14 cellular contexts compared by ENCODE assay signal in the genomic region with DNA sequence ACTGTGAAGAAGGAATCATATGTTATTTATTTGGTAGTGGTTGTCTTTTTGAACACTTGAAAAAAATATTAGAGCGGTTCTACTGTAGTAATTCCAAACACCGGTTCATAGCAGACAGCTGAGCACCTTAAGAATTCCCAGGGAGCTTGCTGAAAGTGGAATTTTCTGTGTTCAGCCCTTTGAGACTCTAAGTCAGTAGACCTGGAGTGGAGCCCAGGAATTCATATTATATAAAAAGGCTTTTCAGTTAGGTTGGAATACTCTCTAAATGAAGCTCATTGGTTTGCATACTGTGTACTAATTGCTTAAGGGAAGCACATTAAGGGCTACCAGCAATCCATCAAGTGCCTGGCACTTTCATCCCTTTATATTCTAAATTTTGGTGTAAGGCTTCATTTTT.
DNase-seq lines count a peak whose midpoint lies in the region; ATAC-seq, FAIRE-seq and TF ChIP-seq lines count a peak whose summit lies in the region.
"Had no signal": no experiment of that assay in that cellular context is flagged by ENCODE, and none has a peak within 500 bp of the region (broad histone marks: within the 10 kb centered on the region; RNA-seq: fewer than 3 reads in every experiment).

No MANE protein-coding gene starts in this region.

- H2AFZ ChIP-seq in neuronal stem cell (ENCODE audit: low read length) = no peak overlapping the region

- FAIRE-seq in endometrium (lab: Jason Lieb, UNC) = peak; percentile 85
- FAIRE-seq: A549 had no signal

- no peak overlapping the region for H2AK5ac ChIP-seq in neuronal stem cell (ENCODE audit: low read depth, low read length)

- H4K91ac ChIP-seq in neuronal stem cell (ENCODE audit: low read depth, low read length, poor library complexity) = no peak overlapping the region

- no peak overlapping the region for H3K23ac ChIP-seq in neuronal stem cell (ENCODE audit: low read depth, low read length, poor library complexity)

- H3K18ac ChIP-seq in neuronal stem cell (ENCODE audit: low read length) = no peak overlapping the region

- no CpG with 5 or more reads among the region's 2 CpGs for WGBS in neuronal stem cell (ENCODE audit: extremely low coverage in 2 of 2, insufficient read length in 2 of 2, insufficient replicate concordance in 1 of 2), 2 donors

- no peak for ATAC-seq in GM18519 (IDR thresholded peaks at IDR 0.05; ENCODE audit: low FRiP score, unreplicated experiment)
- ATAC-seq: A549; CD8-positive, alpha-beta T cell had no signal

- no peak overlapping the region for H3K14ac ChIP-seq in neuronal stem cell (ENCODE audit: low read length)

- no peak overlapping the region for H2BK15ac ChIP-seq in neuronal stem cell (ENCODE audit: low read length)

- no peak overlapping the region for H2BK12ac ChIP-seq in neuronal stem cell (ENCODE audit: low read length)

- H3K9ac ChIP-seq in neuronal stem cell (ENCODE audit: low read depth, low read length, poor library complexity) = no peak overlapping the region

- H3K36me3 ChIP-seq in neuronal stem cell (replicated peaks in 1 of 2; ENCODE audit: control insufficient read depth in 2 of 2, insufficient read depth in 2 of 2, low read length in 2 of 2) = no peaks in the 10 kb centered on the region

- no peaks in the 10 kb centered on the region for H3K79me1 ChIP-seq in neuronal stem cell (ENCODE audit: low read depth, low read length)

- no peak overlapping the region for H2BK120ac ChIP-seq in neuronal stem cell (ENCODE audit: low read depth, low read length)

- no peak overlapping the region for H3K4ac ChIP-seq in neuronal stem cell (ENCODE audit: low read length)

- H3K9me3 ChIP-seq in neuronal stem cell (replicated peaks in 1 of 2; ENCODE audit: control insufficient read depth in 2 of 2, insufficient read depth in 1 of 2, low read depth in 1 of 2, low read length in 2 of 2) = no peaks in the 10 kb centered on the region
- H3K9me3 ChIP-seq: A549, Caco-2 had no signal

- DNase-seq in middle frontal gyrus (ENCODE audit: extremely low spot score, low spot score) = peak; percentile 24
- DNase-seq in activated T-cell treated with anti-CD3 and anti-CD28 coated beads for 4 hours = no peak
- no peak for DNase-seq in neuronal stem cell (ENCODE audit: low spot score)
- DNase-seq: Caco-2; CD8-positive, alpha-beta T cell; DMS53; GF-D8; HCEC 1CT; HFFc6; IMR-90 had no signal

- H4K8ac ChIP-seq in neuronal stem cell (ENCODE audit: low read depth, low read length) = no peak overlapping the region

- no peaks in the 10 kb centered on the region for H3K4me1 ChIP-seq in neuronal stem cell (ENCODE audit: control insufficient read depth in 2 of 2, insufficient read depth in 1 of 2, low read depth in 1 of 2, low read length in 2 of 2)
- H3K4me1 ChIP-seq: A549, Caco-2 had no signal

- no peak overlapping the region for H3K4me3 ChIP-seq in neuronal stem cell (ENCODE audit: low read length in 2 of 2)
- H3K4me3 ChIP-seq: A549 had no signal

- no peak overlapping the region for H2BK5ac ChIP-seq in neuronal stem cell (ENCODE audit: low read length)

- H3K27ac ChIP-seq in VCaP = peak overlapping the region; percentile 82
- H3K27ac ChIP-seq in neuronal stem cell (replicated peaks; ENCODE audit: low read length) = no peak overlapping the region
- H3K27ac ChIP-seq: A549 had no signal

- H3K4me2 ChIP-seq in neuronal stem cell (ENCODE audit: insufficient read depth, low read length, poor library complexity, severe bottlenecking) = no peak overlapping the region
- H3K4me2 ChIP-seq: A549 had no signal

- TF ChIP-seq CTCF in VCaP (conservative IDR thresholded peaks at IDR 0.05) = no peak

- H3K27me3 ChIP-seq in neuronal stem cell (ENCODE audit: control insufficient read depth in 3 of 3, insufficient read depth in 3 of 3, low read depth in 1 of 3, low read length in 3 of 3) = no peaks in the 10 kb centered on the region
